ENCODE assay signal across 23 cellular contexts in genomic region chr2:15860760-15861159, GRCh38.
DNase-seq lines count a peak whose midpoint lies in the region; ATAC-seq, FAIRE-seq and TF ChIP-seq lines count a peak whose summit lies in the region.
"Had no signal": no experiment of that assay in that cellular context is flagged by ENCODE, and none has a peak within 500 bp of the region (broad histone marks: within the 10 kb centered on the region; RNA-seq: fewer than 3 reads in every experiment).

No MANE protein-coding gene starts in this region.

- no peak overlapping the region for H2BK120ac ChIP-seq in mesendoderm (ENCODE audit: low read depth, low read length)

- H3K56ac ChIP-seq in mesendoderm (ENCODE audit: low read length) = no peak overlapping the region

- H3K4me3 Mint-ChIP-seq in T-helper 17 cell = no peak overlapping the region
- H3K4me3 Mint-ChIP-seq: CD8-positive, alpha-beta T cell; T-cell had no signal

- CTCF ChIA-PET in GM12878 (lab: Yijun Ruan, JAX) = interaction anchor here (1.4 to 1.7 kb wide), 2 partner anchors 10 to 421 kb away, joined by 5 to 8 read pairs; no protein-coding TSS in a partner anchor

- ATAC-seq in GM12878 (no peak), T-helper 17 cell (no peak), gastrocnemius medialis (no peak)
- ATAC-seq: CD8-positive, alpha-beta T cell; T-cell had no signal

- H4K20me1 ChIP-seq in GM12878 (ENCODE audit: control insufficient read depth, insufficient read depth) = no peaks in the 10 kb centered on the region

- H3K36me3 ChIP-seq in GM12878 (ENCODE audit: control insufficient read depth in 2 of 2, insufficient read depth in 2 of 2, low read length in 1 of 2) = no peaks in the 10 kb centered on the region
- no peaks in the 10 kb centered on the region for H3K36me3 ChIP-seq in mesendoderm (ENCODE audit: control insufficient read depth, insufficient read depth, low read length)
- no peaks in the 10 kb centered on the region for H3K36me3 ChIP-seq in gastrocnemius medialis

- in situ Hi-C loops in GM12878 (cut with MboI) = no loop called here
- in situ Hi-C loops in gastrocnemius medialis (cut with MboI; ENCODE audit: low sequenced_read_pairs in 4 of 4) = no loop called here
- in situ Hi-C loops in GM13977 (cut with MboI; ENCODE audit: low pct_unique_long_range_greater_than_20kb, low sequenced_read_pairs, unreplicated experiment) = no loop called here

- H3K9me3 ChIP-seq in GM12878 (replicated peaks; ENCODE audit: control insufficient read depth, insufficient read depth, low read length) = no peaks in the 10 kb centered on the region
- no peaks in the 10 kb centered on the region for H3K9me3 ChIP-seq in T-helper 17 cell (ENCODE audit: control insufficient read depth, low read length, poor library complexity, severe bottlenecking)
- no peaks in the 10 kb centered on the region for H3K9me3 ChIP-seq in gastrocnemius medialis

- no peak overlapping the region for H3K4ac ChIP-seq in mesendoderm (ENCODE audit: low read depth, low read length)

- no peaks in the 10 kb centered on the region for H3K27me3 ChIP-seq in GM12878 (replicated peaks in 1 of 2; ENCODE audit: control insufficient read depth in 2 of 2, insufficient read depth in 2 of 2, low read length in 1 of 2)
- H3K27me3 ChIP-seq in mesendoderm (ENCODE audit: insufficient read depth, low read length, poor library complexity) = no peaks in the 10 kb centered on the region
- no peaks in the 10 kb centered on the region for H3K27me3 ChIP-seq in gastrocnemius medialis

- WGBS in GM12878 (ENCODE audit: insufficient coverage, insufficient replicate concordance, low lambda C conversion rate, missing lambda C conversion rate) = 55% methylated on average over 1 of the region's 1 CpG
- no CpG with 5 or more reads among the region's 1 CpG for WGBS in mesendoderm (ENCODE audit: extremely low coverage, insufficient coverage, low lambda C conversion rate)

- H3K79me2 ChIP-seq in GM12878 (ENCODE audit: control insufficient read depth, insufficient read depth, low read length) (no peaks in the 10 kb centered on the region), mesendoderm (ENCODE audit: control insufficient read depth, insufficient read depth, low read length) (no peaks in the 10 kb centered on the region)

- H3K4me2 ChIP-seq in GM12878 (ENCODE audit: control insufficient read depth, insufficient read depth) (no peak overlapping the region), mesendoderm (ENCODE audit: low read length) (no peak overlapping the region)
- H3K4me2 ChIP-seq: KMS-11, SK-N-SH had no signal

- H2BK5ac ChIP-seq in mesendoderm (ENCODE audit: low read length) = no peak overlapping the region

- no peak overlapping the region for H3K23ac ChIP-seq in mesendoderm (ENCODE audit: low read length)

- no peaks in the 10 kb centered on the region for H3K36me3 Mint-ChIP-seq in T-helper 17 cell (ENCODE audit: low read depth)
- H3K36me3 Mint-ChIP-seq: CD8-positive, alpha-beta T cell; T-cell had no signal

- no peak overlapping the region for H4K8ac ChIP-seq in mesendoderm (ENCODE audit: low read depth, low read length)

- SMC1A ChIA-PET in GM12878 (lab: Charles Lee; ENCODE audit: uncharacterized antibody, unreplicated experiment) = interaction anchor here (0.6 kb wide), 1 partner anchor 15 kb away, joined by 3 read pairs; no protein-coding TSS in a partner anchor

- no peak for DNase-seq in GM12865 (ENCODE audit: low read depth)
- no peak for DNase-seq in GM12878 (ENCODE audit: low read depth, low spot score)
- DNase-seq in mesendoderm = peak; percentile 11
- DNase-seq in T-helper 17 cell = no peak
- no peak for DNase-seq in gastrocnemius medialis
- no peak for DNase-seq in GM13977 (ENCODE audit: low spot score)
- DNase-seq: CD8-positive, alpha-beta T cell; DND-41; HCEC 1CT; MM.1S; NCI-H1092 treated with DMSO at 0.1 percent for 48 hours; NCI-H1694; NCI-H2107; NCI-H2227 treated with DMSO at 0.1 percent for 48 hours; NCI-H524; Right ventricle myocardium superior; SK-N-SH; T-cell had no signal

- H3K4me1 ChIP-seq in GM12878 (ENCODE audit: control insufficient read depth, insufficient read depth, low read length) (no peaks in the 10 kb centered on the region), mesendoderm (ENCODE audit: control insufficient read depth, low read depth, low read length) (no peaks in the 10 kb centered on the region), gastrocnemius medialis (no peaks in the 10 kb centered on the region)

- RAD21 ChIA-PET in GM12878 (lab: Charles Lee; ENCODE audit: unreplicated experiment) = interaction anchor here (0.7 kb wide), 1 partner anchor 421 kb away, joined by 3 read pairs; no protein-coding TSS in a partner anchor

- no peak overlapping the region for H3K18ac ChIP-seq in mesendoderm (ENCODE audit: low read length)

- no peak overlapping the region for H4K5ac ChIP-seq in mesendoderm (ENCODE audit: low read length)

- H3K27ac ChIP-seq in GM12878 (ENCODE audit: control insufficient read depth, insufficient read depth) = no peak overlapping the region
- no peak overlapping the region for H3K27ac ChIP-seq in mesendoderm (ENCODE audit: low read depth, low read length)
- no peak overlapping the region for H3K27ac ChIP-seq in gastrocnemius medialis
- H3K27ac ChIP-seq: KMS-11 had no signal

- H3K27ac Mint-ChIP-seq in T-helper 17 cell = no peak overlapping the region
- H3K27ac Mint-ChIP-seq: CD8-positive, alpha-beta T cell; T-cell had no signal

- TF ChIP-seq POLR2A in GM12878 (IDR thresholded peaks at IDR 0.05; ENCODE audit: low read depth, low read length) (no peak), gastrocnemius medialis (IDR thresholded peaks at IDR 0.05) (no peak)

- TF ChIP-seq RAD21 in Ishikawa (IDR thresholded peaks at IDR 0.05; ENCODE audit: low read depth) (peak; percentile 19; the same call in 1 of the 2 replicates), GM12878 (IDR thresholded peaks at IDR 0.05; ENCODE audit: insufficient read depth, low read depth, low read length) (no peak)

- no peak overlapping the region for H2AFZ ChIP-seq in GM12878 (ENCODE audit: control insufficient read depth, low read depth, low read length)

- TF ChIP-seq EP300 in Ishikawa (IDR thresholded peaks at IDR 0.05; ENCODE audit: borderline replicate concordance) = no peak
- no peak for TF ChIP-seq EP300 in GM12878 (IDR thresholded peaks at IDR 0.05; ENCODE audit: borderline replicate concordance in 1 of 2, control insufficient read depth in 1 of 2, low read depth in 2 of 2, low read length in 2 of 2)

- H3K27me3 Mint-ChIP-seq in T-helper 17 cell = peaks cover 26% of the 10 kb centered on the region

- H3K9ac ChIP-seq in GM12878 (ENCODE audit: control insufficient read depth, insufficient read depth, low read length) (no peak overlapping the region), mesendoderm (ENCODE audit: low read length) (no peak overlapping the region)
- H3K9ac ChIP-seq: KMS-11, SK-N-SH had no signal

- intact Hi-C loops in GM12878 (cut with micrococcal nuclease; ENCODE audit: unreplicated experiment) (no loop called here), gastrocnemius medialis (cut with DNase I; ENCODE audit: low total_unique reads) (no loop called here)

- no TSS peak for BruUV-seq in GM12878 (replicated peaks; lab: Mats Ljungman, UMichigan)

- H3K4me3 ChIP-seq in GM12865 (ENCODE audit: low read depth, low read length) (no peak overlapping the region), GM12878 (no peak overlapping the region), mesendoderm (ENCODE audit: low read length) (no peak overlapping the region), gastrocnemius medialis (no peak overlapping the region)

- TF ChIP-seq CTCF in GM12865 (IDR thresholded peaks at IDR 0.05; ENCODE audit: insufficient read depth, low read depth, low read length, missing control alignments) (peak; percentile 14), GM12878 (IDR thresholded peaks at IDR 0.05 in 2 of 3, conservative IDR thresholded peaks at IDR 0.05 in 1 of 3; ENCODE audit: control insufficient read depth in 2 of 3, extremely low read depth in 1 of 3, insufficient read depth in 1 of 3, low read depth in 3 of 3, low read length in 3 of 3) (peak in 2 of 3 experiments; percentile 20 to 26; a peak in 2 of 6 replicates), gastrocnemius medialis (IDR thresholded peaks at IDR 0.05 in 4 of 5, conservative IDR thresholded peaks at IDR 0.05 in 1 of 5) (no peak), GM13977 (IDR thresholded peaks at IDR 0.05; ENCODE audit: extremely low read depth, insufficient read depth, missing control alignments) (no peak)

- H2AK5ac ChIP-seq in mesendoderm (ENCODE audit: low read length) = no peak overlapping the region

- no peaks in the 10 kb centered on the region for H3K4me1 Mint-ChIP-seq in T-helper 17 cell
- H3K4me1 Mint-ChIP-seq: T-cell had no signal

- POLR2A ChIA-PET in GM12878 (lab: Charles Lee) = no interaction called here

- no peaks in the 10 kb centered on the region for H3K79me1 ChIP-seq in mesendoderm (ENCODE audit: low read length)

- no peak overlapping the region for H2BK15ac ChIP-seq in mesendoderm (replicated peaks; ENCODE audit: low read depth)

- FAIRE-seq in GM12878 (lab: Jason Lieb, UNC) = no peak
- FAIRE-seq: D721Med, G401.6, RCC 7860 had no signal

TF ChIP-seq in Ishikawa, 13 proteins besides CTCF, POLR2A, EP300 and RAD21 (continues in another document):
- TF ChIP-seq CEBPB (IDR thresholded peaks at IDR 0.05) (no peak), YY1 (IDR thresholded peaks at IDR 0.05; ENCODE audit: low read depth) (no peak), ZBTB7A (IDR thresholded peaks at IDR 0.05; ENCODE audit: low read depth) (no peak)

TF ChIP-seq in GM12878, 131 proteins besides CTCF, POLR2A, EP300 and RAD21 (continues in another document):
- no peak for TF ChIP-seq ZBTB4 (CRISPR knock-in tag; IDR thresholded peaks at IDR 0.05)

Comparison
In these comparisons a context has a peak if more than half of its experiments do, and no peak if none do; other contexts are left out.
1. CTCF ChIP-seq: peak in GM12865 (single experiment) and GM12878 (2 of 3); none in gastrocnemius medialis (0 of 5) and GM13977 (single experiment).